Comparison of ENCODE assay signal across 11 cellular contexts in genomic region chr21:31803039-31804007, GRCh38.
"Had no signal": no experiment of that assay in that cellular context is flagged by ENCODE, and none has a peak within 500 bp of the region (broad histone marks: within the 10 kb centered on the region; RNA-seq: fewer than 3 reads in every experiment).

No MANE protein-coding gene starts in this region.

- H3K4me3 ChIP-seq: thyroid gland had no signal

- H3K27ac ChIP-seq: brain microvascular endothelial cell, neutrophil, thyroid gland had no signal

- ATAC-seq: stimulated activated memory B cell treated with anti-CD40 and anti-IgM and Interleukin-4, amounts not matched to agents 10 μg/mL and 1 μg/mL and 100 μg/mL, for 72 hours had no signal

- DNase-seq: activated CD4-positive, alpha-beta T cell treated with anti-CD3 and anti-CD28 coated beads, Interleukin-2, amount 10 ng/mL, durations not matched to agents 7 days and 5 days; activated CD8-positive, alpha-beta memory T cell treated with anti-CD3 and anti-CD28 coated beads, Interleukin-2, amount 50 U/mL, for 48 hours; activated naive CD4-positive, alpha-beta T cell; anterior cingulate cortex; brain microvascular endothelial cell; effector CD8-positive, alpha-beta T cell; foreskin melanocyte; stimulated activated CD4-positive, alpha-beta T cell treated with anti-CD3 and anti-CD28 coated beads, Interleukin-2, amount 100 ng/mL, for 48 hours; thyroid gland had no signal

- H3K9me3 ChIP-seq: neutrophil, thyroid gland had no signal

- H3K36me3 ChIP-seq: brain microvascular endothelial cell, neutrophil, thyroid gland had no signal

- H3K27me3 ChIP-seq: brain microvascular endothelial cell, thyroid gland had no signal
